Comparison of ENCODE assay signal across 10 cellular contexts in genomic region chr19:2062770-2063169, GRCh38. TPM values are rescaled to one million over a fixed set of nuclear protein-coding genes. Genes with fewer than 3 reads are reported as not detected.
DNase-seq lines count a peak whose midpoint lies in the region; ATAC-seq and TF ChIP-seq lines count a peak whose summit lies in the region.
"Had no signal": no experiment of that assay in that cellular context is flagged by ENCODE, and none has a peak within 500 bp of the region (broad histone marks: within the 10 kb centered on the region; RNA-seq: fewer than 3 reads in every experiment).

No MANE protein-coding gene starts in this region.

- no peak for ATAC-seq in activated CD4-positive, alpha-beta T cell treated with anti-CD3 and anti-CD28 coated beads for 36 hours
- ATAC-seq in psoas muscle: no peak
- no peak for ATAC-seq in foreskin keratinocyte

- POLR2A ChIA-PET in activated CD4-positive, alpha-beta T cell treated with anti-CD3 and anti-CD28 coated beads for 36 hours (lab: Charles Lee): interaction anchor here (0.8 to 1.0 kb wide), 2 partner anchors 21 to 35 kb away, joined by 3 to 4 read pairs; no protein-coding TSS in a partner anchor

- H3K36me3 Mint-ChIP-seq in activated CD4-positive, alpha-beta T cell treated with anti-CD3 and anti-CD28 coated beads for 36 hours (ENCODE audit: low read depth): no peaks in the 10 kb centered on the region

- CTCF ChIA-PET in activated CD4-positive, alpha-beta T cell treated with anti-CD3 and anti-CD28 coated beads for 36 hours (lab: Charles Lee): interaction anchor here (0.9 to 1.3 kb wide), 3 partner anchors 28 to 205 kb away, joined by 3 to 5 read pairs (median 3); no protein-coding TSS in a partner anchor

- H3K4me3 ChIP-seq in NT2/D1 (ENCODE audit: insufficient read length, low read depth) (no peak overlapping the region), duodenal mucosa (ENCODE audit: low read depth in 1 of 2, low read length in 2 of 2) (no peak overlapping the region), psoas muscle (no peak overlapping the region)

- H3K36me3 ChIP-seq in NT2/D1 (ENCODE audit: insufficient read depth, insufficient read length, low read length): no peaks in the 10 kb centered on the region
- H3K36me3 ChIP-seq in duodenal mucosa (ENCODE audit: control insufficient read depth in 1 of 2, insufficient read depth in 2 of 2, low read length in 2 of 2): no peaks in the 10 kb centered on the region
- H3K36me3 ChIP-seq in psoas muscle (ENCODE audit: insufficient read depth in 1 of 2, low read depth in 1 of 2): no peaks in the 10 kb centered on the region

- H3K4me3 Mint-ChIP-seq in activated CD4-positive, alpha-beta T cell treated with anti-CD3 and anti-CD28 coated beads for 36 hours: peak overlapping the region; percentile 88

- no peaks in the 10 kb centered on the region for H3K27me3 ChIP-seq in NT2/D1 (ENCODE audit: insufficient read depth, insufficient read length)
- no peaks in the 10 kb centered on the region for H3K27me3 ChIP-seq in duodenal mucosa (ENCODE audit: control insufficient read depth in 1 of 2, insufficient read depth in 2 of 2, low read length in 2 of 2)
- no peaks in the 10 kb centered on the region for H3K27me3 ChIP-seq in psoas muscle (ENCODE audit: insufficient read depth in 3 of 3, low read length in 2 of 3)
- no peaks in the 10 kb centered on the region for H3K27me3 ChIP-seq in foreskin keratinocyte

- no peak for DNase-seq in activated CD4-positive, alpha-beta T cell treated with anti-CD3 and anti-CD28 coated beads for 36 hours
- no peak for DNase-seq in activated CD4-positive, alpha-beta T cell treated with anti-CD3 and anti-CD28 coated beads for 48 hours
- DNase-seq in NT2/D1 (ENCODE audit: low read depth, low spot score) (no peak), psoas muscle (no peak), LoVo (ENCODE audit: low spot score) (no peak), foreskin keratinocyte (no peak), dedifferentiated amniotic fluid mesenchymal stem cell (ENCODE audit: extremely low spot score) (no peak)
- DNase-seq: activated CD8-positive, alpha-beta memory T cell treated with anti-CD3 and anti-CD28 coated beads, Interleukin-2, amount 50 U/mL, for 4 hours; head of caudate nucleus had no signal

- H3K4me1 Mint-ChIP-seq in activated CD4-positive, alpha-beta T cell treated with anti-CD3 and anti-CD28 coated beads for 36 hours: peaks cover 29% of the 10 kb centered on the region

- intact Hi-C loops in activated CD4-positive, alpha-beta T cell treated with anti-CD3 and anti-CD28 coated beads for 36 hours (cut with DNase I, micrococcal nuclease): loop anchor here in 1 of 2 experiments (5.0 kb wide), 1 partner anchor 200 kb away; the partner anchor contains the start of gene KLF16
- intact Hi-C loops in psoas muscle (cut with DNase I): no loop called here

- TF ChIP-seq CTCF in psoas muscle (IDR thresholded peaks at IDR 0.05) (no peak), foreskin keratinocyte (conservative IDR thresholded peaks at IDR 0.05) (no peak)

- peak overlapping the region; percentile 70 for H3K27ac Mint-ChIP-seq in activated CD4-positive, alpha-beta T cell treated with anti-CD3 and anti-CD28 coated beads for 36 hours

- no peaks in the 10 kb centered on the region for H3K9me3 ChIP-seq in NT2/D1 (ENCODE audit: insufficient read depth, low read length)
- H3K9me3 ChIP-seq in duodenal mucosa (ENCODE audit: control insufficient read depth in 1 of 2, low read length in 2 of 2): no peaks in the 10 kb centered on the region
- no peaks in the 10 kb centered on the region for H3K9me3 ChIP-seq in psoas muscle

- no peaks in the 10 kb centered on the region for H3K9me3 Mint-ChIP-seq in activated CD4-positive, alpha-beta T cell treated with anti-CD3 and anti-CD28 coated beads for 36 hours (ENCODE audit: low read depth)

- peak overlapping the region; percentile 89 for H3K9ac ChIP-seq in NT2/D1 (ENCODE audit: insufficient read length, low read depth)
- H3K9ac ChIP-seq in duodenal mucosa (ENCODE audit: low read depth in 1 of 2, low read length in 2 of 2): peak overlapping the region; percentile 65 to 97

- H3K27me3 Mint-ChIP-seq in activated CD4-positive, alpha-beta T cell treated with anti-CD3 and anti-CD28 coated beads for 36 hours: no peaks in the 10 kb centered on the region

- 87 to 91% (median 88%) methylated on average over 9 of the region's 9 CpGs for WGBS in psoas muscle, 3 donors

- H3K4me1 ChIP-seq in NT2/D1 (ENCODE audit: insufficient read depth, insufficient read length): peaks cover 28% of the 10 kb centered on the region
- peaks cover 42 to 45% of the 10 kb centered on the region in 2 donors for H3K4me1 ChIP-seq in duodenal mucosa (ENCODE audit: control insufficient read depth in 1 of 2, insufficient read depth in 2 of 2, low read length in 2 of 2)
- peaks cover 55% of the 10 kb centered on the region for H3K4me1 ChIP-seq in psoas muscle
- peaks cover 9% of the 10 kb centered on the region for H3K4me1 ChIP-seq in foreskin keratinocyte

- H3K27ac ChIP-seq in duodenal mucosa (ENCODE audit: low read depth, low read length) (no peak overlapping the region), psoas muscle (peak overlapping the region; percentile 97), foreskin keratinocyte (no peak overlapping the region)

RNA-seq across cellular contexts. Expression of gene MKNK2, which starts 11.7 kb away (rescaled TPM):
- total RNA-seq in activated CD4-positive, alpha-beta T cell treated with anti-CD3 and anti-CD28 coated beads for 36 hours: 100 to 1,000 TPM; 139 to 155 TPM
- total RNA-seq in psoas muscle (1,000 to 10,000 TPM in 2 of 4 donors, 100 to 1,000 TPM in 2; 793 to 2,795 (median 946) TPM), foreskin keratinocyte (65.6 and 69.4 TPM in 2 replicates)
- polyA plus RNA-seq in psoas muscle (1,000 to 10,000 TPM in 2 of 3 donors, 100 to 1,000 TPM in 1; 888 to 1,268 (median 1,190) TPM), foreskin keratinocyte (45.3 and 58.3 TPM in 2 replicates)

RNA-seq across cellular contexts. Expression of gene MOB3A, which starts 33.4 kb away (rescaled TPM):
- 100 to 1,000 TPM; 148 to 156 TPM for total RNA-seq in activated CD4-positive, alpha-beta T cell treated with anti-CD3 and anti-CD28 coated beads for 36 hours
- 10 to 100 TPM in 3 of 4 donors, 1 to 10 TPM in 1; 9.9 to 19.8 (median 17.2) TPM for total RNA-seq in psoas muscle
- polyA plus RNA-seq in psoas muscle: 10 to 100 TPM in 2 of 3 donors, 1 to 10 TPM in 1; 8.3 to 13.5 (median 11.3) TPM
- 30.1 and 32.9 TPM in 2 replicates for total RNA-seq in foreskin keratinocyte
- polyA plus RNA-seq in foreskin keratinocyte: 36.0 and 37.8 TPM in 2 replicates

RNA-seq across cellular contexts. Expression of gene IZUMO4, which starts 33.9 kb away (rescaled TPM):
- 10 to 100 TPM; 15.2 to 16.6 TPM for total RNA-seq in activated CD4-positive, alpha-beta T cell treated with anti-CD3 and anti-CD28 coated beads for 36 hours
- total RNA-seq in psoas muscle: 1 to 10 TPM in 3 of 4 donors, under 1 TPM in 1; 0.89 to 2.8 (median 1.4) TPM
- 1 to 10 TPM in 2 of 3 donors, under 1 TPM in 1; 0.69 to 3.0 (median 2.0) TPM for polyA plus RNA-seq in psoas muscle
- 2.0 and 3.1 TPM in 2 replicates for total RNA-seq in foreskin keratinocyte
- 3.8 and 4.4 TPM in 2 replicates for polyA plus RNA-seq in foreskin keratinocyte

RNA-seq across cellular contexts. Expression of gene BTBD2, which starts 47.3 kb away (rescaled TPM):
- 10 to 100 TPM; 46.7 to 61.8 TPM for total RNA-seq in activated CD4-positive, alpha-beta T cell treated with anti-CD3 and anti-CD28 coated beads for 36 hours
- total RNA-seq in psoas muscle (10 to 100 TPM; 56.3 to 68.4 (median 61.9) TPM), foreskin keratinocyte (51.2 and 51.7 TPM in 2 replicates)
- polyA plus RNA-seq in psoas muscle (10 to 100 TPM; 30.1 to 49.0 (median 36.6) TPM), foreskin keratinocyte (49.5 and 51.4 TPM in 2 replicates)

Comparison
In these comparisons a context has a peak if more than half of its experiments do, and no peak if none do; other contexts are left out.
1. RNA of gene MKNK2, which starts 11.7 kb away (total RNA-seq): 793 to 2,795 TPM in psoas muscle; 139 to 155 TPM in activated CD4-positive, alpha-beta T cell treated with anti-CD3 and anti-CD28 coated beads for 36 hours and 65.6 to 69.4 TPM in foreskin keratinocyte; every median in the first group is over 4 times any median in the second.